In genomic region chr15:90266061-90266431, GRCh38 we compare ENCODE assay signal across 8 cellular contexts. TPM values are rescaled to one million over a fixed set of nuclear protein-coding genes. Genes with fewer than 3 reads are reported as not detected.
DNase-seq lines count a peak whose midpoint lies in the region; ATAC-seq and TF ChIP-seq lines count a peak whose summit lies in the region.

No MANE protein-coding gene starts in this region.

- TF ChIP-seq CTCF in GM13976 (IDR thresholded peaks at IDR 0.05; ENCODE audit: borderline replicate concordance, control extremely low read depth, extremely low read depth, insufficient read depth, missing control alignments): no peak
- no peak for TF ChIP-seq CTCF in HL-60 (IDR thresholded peaks at IDR 0.05; ENCODE audit: insufficient read depth, low read length)

- no peaks in the 10 kb centered on the region for H3K27me3 ChIP-seq in HL-60 (ENCODE audit: insufficient read depth, poor library complexity, severe bottlenecking)

- in situ Hi-C loops in GM13976 (cut with MboI; ENCODE audit: low sequenced_read_pairs, unreplicated experiment): no loop called here

- H3K27ac ChIP-seq in HL-60 (replicated peaks): peak overlapping the region; percentile 94

- ATAC-seq in left lobe of liver: peak; percentile 40

- H3K4me3 ChIP-seq in HL-60 (replicated peaks; ENCODE audit: insufficient read depth, low read length): peak overlapping the region; percentile 81

- DNase-seq in A172 (ENCODE audit: low spot score) (peak; percentile 21), GM13976 (ENCODE audit: low spot score) (peak; percentile 35), HL-60 (ENCODE audit: low read depth in 1 of 2, low spot score in 1 of 2) (peak in 1 of 2 experiments; percentile 29), T-helper 2 cell (peak in 4 of 5 experiments; percentile 9 to 63 (median 38)), left lobe of liver (ENCODE audit: low spot score) (peak; percentile 48), NCI-H446 treated with DMSO at 0.1 percent for 48 hours (lab: John Stamatoyannopoulos, UW) (no peak)
- DNase-seq in central memory CD4-positive, alpha-beta T cell: peak; percentile 62
- peak; percentile 28 to 41 for DNase-seq in stimulated activated CD4-positive, alpha-beta T cell treated with anti-CD3 and anti-CD28 coated beads, Interleukin-2, amount 100 ng/mL, for 48 hours

RNA-seq across cellular contexts. Expression of gene NGRN, which starts 0.6 kb away (rescaled TPM):
- 82.9 and 90.4 TPM in 2 replicates for total RNA-seq in A172 (2014; rRNA removed; shearing (Covaris generic))
- 26.7 TPM for total RNA-seq in left lobe of liver

RNA-seq across cellular contexts. Expression of gene TTLL13, which starts 16.7 kb away (rescaled TPM):
- not detected in 2 replicates for total RNA-seq in A172 (2014; rRNA removed; shearing (Covaris generic))
- 0.15 TPM for total RNA-seq in left lobe of liver

RNA-seq across cellular contexts. Expression of gene GDPGP1, which starts 32.0 kb away (rescaled TPM):
- total RNA-seq in A172 (2014; rRNA removed; shearing (Covaris generic)): 4.8 and 5.7 TPM in 2 replicates
- total RNA-seq in left lobe of liver: 5.6 TPM

RNA-seq across cellular contexts. Expression of gene CIB1, which starts 32.3 kb away (rescaled TPM):
- 35.1 and 52.7 TPM in 2 replicates for total RNA-seq in A172 (2014; rRNA removed; shearing (Covaris generic))
- total RNA-seq in left lobe of liver: 44.1 TPM
